15 cellular contexts compared by ENCODE assay signal in the genomic region with DNA sequence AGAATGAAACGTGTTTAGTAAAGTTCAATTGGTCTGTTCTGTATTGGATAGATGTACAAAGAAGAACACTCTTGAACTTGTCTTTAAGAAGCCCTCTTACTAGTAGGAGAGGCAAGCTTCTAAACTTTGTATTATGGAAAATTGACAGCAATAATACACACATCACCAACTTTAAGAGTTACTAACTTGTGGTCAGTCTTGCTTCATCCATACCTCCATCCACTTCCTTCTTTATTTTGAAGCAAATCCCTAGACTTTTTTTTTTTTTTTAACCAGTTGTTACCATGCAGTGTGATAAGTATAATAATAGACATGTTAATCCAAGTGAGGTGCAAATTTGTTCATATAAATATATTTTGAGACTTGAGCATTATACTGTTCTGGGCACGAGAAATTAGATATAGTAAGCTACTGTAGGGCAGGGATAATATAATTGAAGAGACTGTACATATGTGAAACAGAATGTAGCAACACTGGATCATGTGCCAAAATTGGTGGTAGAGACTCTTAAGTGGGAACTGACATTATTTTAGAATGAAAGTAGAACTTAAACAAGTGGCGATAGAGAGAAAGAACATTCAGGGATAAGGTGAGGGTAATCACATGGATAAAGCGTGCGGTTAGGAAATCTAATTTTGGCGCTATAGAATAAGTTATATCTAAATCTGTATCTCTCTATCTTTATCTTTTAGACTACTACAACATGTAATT. TPM values are rescaled to one million over a fixed set of nuclear protein-coding genes. Genes with fewer than 3 reads are reported as not detected.
DNase-seq lines count a peak whose midpoint lies in the region; ATAC-seq and TF ChIP-seq lines count a peak whose summit lies in the region.
"Had no signal": no experiment of that assay in that cellular context is flagged by ENCODE, and none has a peak within 500 bp of the region (broad histone marks: within the 10 kb centered on the region; RNA-seq: fewer than 3 reads in every experiment).

No MANE protein-coding gene starts in this region.

- no peak overlapping the region for H3K4me2 ChIP-seq in OCI-LY7 (ENCODE audit: low read length)

- H3K9me3 ChIP-seq in right atrium auricular region, result no peaks in the 10 kb centered on the region
- H3K9me3 ChIP-seq in OCI-LY7 (ENCODE audit: low read length), result no peaks in the 10 kb centered on the region; the same call in 1 of the 2 replicates
- no peaks in the 10 kb centered on the region for H3K9me3 ChIP-seq in thoracic aorta
- H3K9me3 ChIP-seq in psoas muscle, result no peaks in the 10 kb centered on the region
- H3K9me3 ChIP-seq: gastrocnemius medialis had no signal

- TSS peak; percentile 1 for BruUV-seq in OCI-LY7 (replicated peaks; lab: Mats Ljungman, UMichigan)

- H4K20me1 ChIP-seq in OCI-LY7 (ENCODE audit: insufficient read depth, low read length), result peaks cover 58% of the 10 kb centered on the region

- H3K36me3 ChIP-seq in right atrium auricular region (no peaks in the 10 kb centered on the region), OCI-LY7 (ENCODE audit: insufficient read depth, low read length) (peaks cover 62% of the 10 kb centered on the region), thoracic aorta (no peaks in the 10 kb centered on the region), psoas muscle (ENCODE audit: insufficient read depth in 1 of 2, low read depth in 1 of 2) (no peaks in the 10 kb centered on the region)
- H3K36me3 ChIP-seq: gastrocnemius medialis had no signal

- intact Hi-C loops in Right ventricle myocardium superior (cut with DNase I) (no loop called here), OCI-LY7 (cut with micrococcal nuclease; ENCODE audit: unreplicated experiment) (no loop called here), psoas muscle (cut with DNase I) (no loop called here)

- H3K9me2 ChIP-seq in OCI-LY7 (ENCODE audit: insufficient read depth, low read length), result no peaks in the 10 kb centered on the region

- H3K4me1 ChIP-seq in right atrium auricular region (peaks cover 0 to 34% of the 10 kb centered on the region in 2 donors), OCI-LY7 (ENCODE audit: insufficient read depth, low read length, poor library complexity, severe bottlenecking) (peaks cover 32% of the 10 kb centered on the region), thoracic aorta (ENCODE audit: control insufficient read depth in 1 of 2, low read depth in 2 of 2) (peaks cover 3 to 17% of the 10 kb centered on the region in 2 donors), psoas muscle (peaks cover 29% of the 10 kb centered on the region)

- TF ChIP-seq CTCF in right atrium auricular region (IDR thresholded peaks at IDR 0.05), result no peak
- no peak for TF ChIP-seq CTCF in OCI-LY7 (conservative IDR thresholded peaks at IDR 0.05; ENCODE audit: low read length)
- TF ChIP-seq CTCF in fibroblast of the aortic adventitia (IDR thresholded peaks at IDR 0.05; ENCODE audit: insufficient read depth, low read length), result no peak
- no peak for TF ChIP-seq CTCF in thoracic aorta (IDR thresholded peaks at IDR 0.05)
- no peak for TF ChIP-seq CTCF in psoas muscle (IDR thresholded peaks at IDR 0.05)

- WGBS in psoas muscle, 3 donors, result 92% methylated on average over 6 of the region's 6 CpGs

- peak; percentile 49 for ATAC-seq in Right ventricle myocardium superior (ENCODE audit: poor library complexity)
- ATAC-seq in thoracic aorta (ENCODE audit: insufficient number of reproducible peaks, low FRiP score, low read depth), result no peak
- ATAC-seq in GM19467 (IDR thresholded peaks at IDR 0.05; ENCODE audit: unreplicated experiment), result no peak
- ATAC-seq in psoas muscle, result no peak
- ATAC-seq: activated CD4-positive, CD25-positive, alpha-beta regulatory T cell treated with anti-CD3 and anti-CD28 coated beads, Interleukin-2, amount 50 U/mL, for 24 hours; gastrocnemius medialis; stimulated activated naive CD8-positive, alpha-beta T cell treated with anti-CD3 and anti-CD28 coated beads, Interleukin-15, amount 100 ng/mL, for 72 hours had no signal

- H3K27me3 ChIP-seq in right atrium auricular region, result no peaks in the 10 kb centered on the region
- H3K27me3 ChIP-seq in thoracic aorta (replicated peaks; ENCODE audit: insufficient read depth), result no peaks in the 10 kb centered on the region
- no peaks in the 10 kb centered on the region for H3K27me3 ChIP-seq in psoas muscle (ENCODE audit: insufficient read depth in 3 of 3, low read length in 2 of 3)
- H3K27me3 ChIP-seq: gastrocnemius medialis had no signal

- H3K4me3 ChIP-seq in right atrium auricular region (no peak overlapping the region), OCI-LY7 (ENCODE audit: low read depth, low read length, poor library complexity, severe bottlenecking) (no peak overlapping the region), fibroblast of the aortic adventitia (ENCODE audit: low read depth, low read length) (no peak overlapping the region), thoracic aorta (peak overlapping the region; percentile 3), psoas muscle (no peak overlapping the region)
- H3K4me3 ChIP-seq: gastrocnemius medialis had no signal

- peaks cover 99% of the 10 kb centered on the region for H3K79me2 ChIP-seq in OCI-LY7 (ENCODE audit: insufficient read depth, low read depth, low read length)

- CTCF ChIA-PET in OCI-LY7 (lab: Charles Lee; ENCODE audit: unreplicated experiment), result interaction anchor here (1.4 kb wide), 1 partner anchor 12 kb away, joined by 3 read pairs; no protein-coding TSS in a partner anchor

- H3K27ac ChIP-seq in right atrium auricular region, result no peak overlapping the region
- H3K27ac ChIP-seq in OCI-LY7 (ENCODE audit: low read depth, low read length, poor library complexity, severe bottlenecking), result no peak overlapping the region
- no peak overlapping the region for H3K27ac ChIP-seq in thoracic aorta
- H3K27ac ChIP-seq in psoas muscle, result no peak overlapping the region
- H3K27ac ChIP-seq: gastrocnemius medialis had no signal

- H2AFZ ChIP-seq in OCI-LY7 (ENCODE audit: low read length), result no peak overlapping the region

- POLR2A ChIA-PET in OCI-LY7 (lab: Charles Lee), result interaction anchor here (0.6 to 1.6 kb wide), 6 partner anchors 12 to 252 kb away, joined by 3 to 5 read pairs (median 3); no protein-coding TSS in a partner anchor

- no peak for DNase-seq in Right ventricle myocardium superior
- no peak for DNase-seq in right atrium auricular region (ENCODE audit: low spot score)
- DNase-seq in OCI-LY7 (ENCODE audit: low spot score), result no peak
- DNase-seq in fibroblast of the aortic adventitia (ENCODE audit: low read depth), result peak; percentile 21
- no peak for DNase-seq in thoracic aorta (ENCODE audit: low spot score)
- DNase-seq in glomerular visceral epithelial cell (ENCODE audit: extremely low spot score), result no peak
- no peak for DNase-seq in psoas muscle
- DNase-seq: activated effector memory CD4-positive, alpha-beta T cell treated with Interleukin-2 at 50 U/mL for 16 hours; CD8-positive, alpha-beta memory T cell; gastrocnemius medialis; NCI-H526 treated with DMSO at 0.1 percent for 48 hours; stimulated activated naive CD8-positive, alpha-beta T cell treated with anti-CD3 and anti-CD28 coated beads, Interleukin-15, amount 100 ng/mL, for 72 hours; T-helper 2 cell had no signal

RNA-seq across cellular contexts. Expression of gene FAR1, which starts 6.5 kb away (rescaled TPM):
- 35.3 TPM for total RNA-seq in Right ventricle myocardium superior
- 10 to 100 TPM; 16.7 to 22.7 TPM for total RNA-seq in right atrium auricular region
- total RNA-seq in OCI-LY7 (2014; rRNA removed; shearing (Covaris generic)), result 52.1 and 61.2 TPM in 2 replicates
- 87.7 and 97.3 TPM in 2 replicates for total RNA-seq in OCI-LY7 (2022)
- 67.6 and 124 TPM in 2 replicates for total RNA-seq in fibroblast of the aortic adventitia (ENCODE audit: low replicate concordance)
- total RNA-seq in thoracic aorta, result 10 to 100 TPM; 25.5 to 55.7 TPM
- total RNA-seq in psoas muscle, result 10 to 100 TPM; 23.8 to 35.4 (median 25.3) TPM
- polyA plus RNA-seq in psoas muscle, result 10 to 100 TPM; 10.2 to 23.7 (median 17.2) TPM
